ENCODE assay signal across 19 cellular contexts in the genomic region with DNA sequence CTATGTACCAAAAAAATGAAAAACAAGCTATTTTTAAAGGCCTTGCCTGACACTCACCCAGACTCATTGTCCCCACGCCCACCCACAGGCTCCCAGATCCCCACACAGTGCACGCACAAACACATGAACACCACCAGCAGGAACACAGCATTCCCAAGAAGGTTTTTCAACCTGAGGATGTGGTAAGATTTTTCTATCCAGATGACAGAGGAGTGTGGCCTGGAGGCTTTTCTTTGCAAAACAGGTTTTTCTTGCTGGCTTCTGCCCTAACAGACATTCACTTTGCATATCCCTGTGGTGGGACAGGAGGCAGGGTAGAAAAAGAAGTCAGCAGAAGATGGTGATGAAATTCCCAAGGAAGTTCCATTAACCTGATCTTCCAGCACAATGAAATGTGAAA.
DNase-seq lines count a peak whose midpoint lies in the region; ATAC-seq, FAIRE-seq and TF ChIP-seq lines count a peak whose summit lies in the region.
"Had no signal": no experiment of that assay in that cellular context is flagged by ENCODE, and none has a peak within 500 bp of the region (broad histone marks: within the 10 kb centered on the region; RNA-seq: fewer than 3 reads in every experiment).

No MANE protein-coding gene starts in this region.

- no peaks in the 10 kb centered on the region for H3K27me3 Mint-ChIP-seq in CD4-positive, alpha-beta memory T cell
- H3K27me3 Mint-ChIP-seq in activated CD4-positive, alpha-beta memory T cell treated with anti-CD3 and anti-CD28 coated beads, Interleukin-2, amount 10 ng/mL, durations not matched to agents 7 days and 5 days = no peaks in the 10 kb centered on the region
- H3K27me3 Mint-ChIP-seq: natural killer cell treated with Interleukin-12 subunit alpha and Interleukin-12 subunit beta and Interleukin-15 and Interleukin-18, amount 100 ng/mL, for 72 hours had no signal

- H3K27ac ChIP-seq in CD4-positive, alpha-beta memory T cell (ENCODE audit: low read depth, low read length) = no peak overlapping the region
- H3K27ac ChIP-seq in HUES48 (ENCODE audit: low read depth, low read length) = peak overlapping the region; percentile 85
- H3K27ac ChIP-seq: brain microvascular endothelial cell, SK-N-MC, upper lobe of left lung had no signal

- peak overlapping the region in 6 of 7 donors; percentile 8 to 68 (median 54) for H3K27ac Mint-ChIP-seq in CD4-positive, alpha-beta memory T cell
- H3K27ac Mint-ChIP-seq in activated CD4-positive, alpha-beta memory T cell treated with anti-CD3 and anti-CD28 coated beads, Interleukin-2, amount 10 ng/mL, durations not matched to agents 7 days and 5 days = no peak overlapping the region

- no peak for TF ChIP-seq CTCF in bronchial epithelial cell (IDR thresholded peaks at IDR 0.05; ENCODE audit: insufficient read depth, low read length, severe bottlenecking)

- FAIRE-seq in bronchial epithelial cell (lab: Jason Lieb, UNC) = peak; percentile 95
- FAIRE-seq: frontal cortex had no signal

- no peaks in the 10 kb centered on the region for H3K36me3 ChIP-seq in CD4-positive, alpha-beta memory T cell (ENCODE audit: insufficient read depth, low read length)
- H3K36me3 ChIP-seq in HUES48 (ENCODE audit: control insufficient read depth, insufficient read depth, low read length) = no peaks in the 10 kb centered on the region
- H3K36me3 ChIP-seq in bronchial epithelial cell (ENCODE audit: control insufficient read depth, insufficient read depth, low read length) = no peaks in the 10 kb centered on the region
- H3K36me3 ChIP-seq: brain microvascular endothelial cell, upper lobe of left lung had no signal

- H3K4me3 ChIP-seq in CD4-positive, alpha-beta memory T cell (ENCODE audit: low read length in 2 of 2) = no peak overlapping the region
- H3K4me3 ChIP-seq in HUES48 (ENCODE audit: low read depth, low read length) = peak overlapping the region; percentile 43; the same call in 1 of the 2 replicates
- no peak overlapping the region for H3K4me3 ChIP-seq in bronchial epithelial cell (ENCODE audit: low read depth, low read length)
- H3K4me3 ChIP-seq: SK-N-MC, upper lobe of left lung had no signal

- POLR2A ChIA-PET in CD4-positive, alpha-beta memory T cell (lab: Charles Lee; ENCODE audit: partially characterized antibody) = interaction anchor here (1.4 kb wide), 1 partner anchor 9 kb away, joined by 7 read pairs; no protein-coding TSS in a partner anchor
- POLR2A ChIA-PET in activated CD4-positive, alpha-beta memory T cell treated with anti-CD3 and anti-CD28 coated beads, Interleukin-2, amount 10 ng/mL, durations not matched to agents 7 days and 5 days (lab: Charles Lee) = interaction anchor here (1.5 to 2.5 kb wide), 2 partner anchors 27 to 95 kb away, joined by 4 to 5 read pairs; no protein-coding TSS in a partner anchor

- H3K9me3 Mint-ChIP-seq in CD4-positive, alpha-beta memory T cell = no peaks in the 10 kb centered on the region
- H3K9me3 Mint-ChIP-seq in activated CD4-positive, alpha-beta memory T cell treated with anti-CD3 and anti-CD28 coated beads, Interleukin-2, amount 10 ng/mL, durations not matched to agents 7 days and 5 days = no peaks in the 10 kb centered on the region
- H3K9me3 Mint-ChIP-seq: natural killer cell treated with Interleukin-12 subunit alpha and Interleukin-12 subunit beta and Interleukin-15 and Interleukin-18, amount 100 ng/mL, for 72 hours had no signal

- H3K4me3 Mint-ChIP-seq in CD4-positive, alpha-beta memory T cell = peak overlapping the region in 1 of 8 donors; percentile 13
- no peak overlapping the region for H3K4me3 Mint-ChIP-seq in activated CD4-positive, alpha-beta memory T cell treated with anti-CD3 and anti-CD28 coated beads, Interleukin-2, amount 10 ng/mL, durations not matched to agents 7 days and 5 days
- H3K4me3 Mint-ChIP-seq: natural killer cell treated with Interleukin-12 subunit alpha and Interleukin-12 subunit beta and Interleukin-15 and Interleukin-18, amount 100 ng/mL, for 72 hours had no signal

- CTCF ChIA-PET in CD4-positive, alpha-beta memory T cell (lab: Charles Lee; ENCODE audit: partially characterized antibody) = interaction anchor here (1.1 to 1.7 kb wide), 2 partner anchors 89 to 94 kb away, joined by 3 read pairs; no protein-coding TSS in a partner anchor
- CTCF ChIA-PET in activated CD4-positive, alpha-beta memory T cell treated with anti-CD3 and anti-CD28 coated beads, Interleukin-2, amount 10 ng/mL, durations not matched to agents 7 days and 5 days (lab: Charles Lee) = no interaction called here

- H3K9me3 ChIP-seq in CD4-positive, alpha-beta memory T cell (ENCODE audit: control insufficient read depth in 1 of 2, low read length in 2 of 2) = no peaks in the 10 kb centered on the region
- no peaks in the 10 kb centered on the region for H3K9me3 ChIP-seq in HUES48 (ENCODE audit: control insufficient read depth, insufficient read depth, low read length)
- H3K9me3 ChIP-seq: upper lobe of left lung had no signal

- no peaks in the 10 kb centered on the region for H3K27me3 ChIP-seq in CD4-positive, alpha-beta memory T cell (ENCODE audit: insufficient read depth, low read length)
- no peaks in the 10 kb centered on the region for H3K27me3 ChIP-seq in HUES48 (ENCODE audit: control insufficient read depth, insufficient read depth, low read length)
- no peaks in the 10 kb centered on the region for H3K27me3 ChIP-seq in bronchial epithelial cell (ENCODE audit: control insufficient read depth, insufficient read depth, low read length)
- H3K27me3 ChIP-seq: brain microvascular endothelial cell, upper lobe of left lung had no signal

- H3K9ac ChIP-seq in HUES48 (ENCODE audit: low read depth, low read length) = peak overlapping the region; percentile 42; the same call in 1 of the 2 replicates

- peaks cover 7 to 22% of the 10 kb centered on the region in 2 donors for H3K36me3 Mint-ChIP-seq in CD4-positive, alpha-beta memory T cell
- peaks cover 11% of the 10 kb centered on the region for H3K36me3 Mint-ChIP-seq in activated CD4-positive, alpha-beta memory T cell treated with anti-CD3 and anti-CD28 coated beads, Interleukin-2, amount 10 ng/mL, durations not matched to agents 7 days and 5 days (ENCODE audit: low read depth)
- H3K36me3 Mint-ChIP-seq: natural killer cell treated with Interleukin-12 subunit alpha and Interleukin-12 subunit beta and Interleukin-15 and Interleukin-18, amount 100 ng/mL, for 72 hours had no signal

- DNase-seq in CD4-positive, alpha-beta memory T cell = no peak
- DNase-seq in bronchial epithelial cell (ENCODE audit: low read depth) (peak; percentile 93), kidney tubule cell (ENCODE audit: low spot score) (peak; percentile 45), NCI-H146 (lab: John Stamatoyannopoulos, UW) (no peak), NCI-H226 (no peak)
- no peak for DNase-seq in activated CD4-positive, alpha-beta memory T cell treated with anti-CD3 and anti-CD28 coated beads, Interleukin-2, amount 10 ng/mL, durations not matched to agents 7 days and 5 days
- DNase-seq: activated effector memory CD4-positive, alpha-beta T cell treated with anti-CD3 and anti-CD28 coated beads, Interleukin-2, amount 50 U/mL, for 16 hours; brain microvascular endothelial cell; effector CD4-positive, alpha-beta T cell; left ventricle myocardium superior; NCI-H187 treated with DMSO at 0.1 percent for 48 hours; retina; stimulated activated CD4-positive, alpha-beta T cell treated with anti-CD3 and anti-CD28 coated beads, Interleukin-1b, Interleukin-23, amount 100 ng/mL, for 48 hours; upper lobe of left lung had no signal

- intact Hi-C loops in CD4-positive, alpha-beta memory T cell (cut with micrococcal nuclease) = no loop called here

- H3K4me1 ChIP-seq in CD4-positive, alpha-beta memory T cell (ENCODE audit: insufficient read depth, low read length) = peaks cover 56% of the 10 kb centered on the region
- peaks cover 29% of the 10 kb centered on the region for H3K4me1 ChIP-seq in HUES48 (ENCODE audit: control insufficient read depth, insufficient read depth, low read length)
- H3K4me1 ChIP-seq: upper lobe of left lung had no signal

- H3K4me1 Mint-ChIP-seq in CD4-positive, alpha-beta memory T cell = peaks cover 43 to 74% (median 63%) of the 10 kb centered on the region in 4 donors
- peaks cover 24% of the 10 kb centered on the region for H3K4me1 Mint-ChIP-seq in activated CD4-positive, alpha-beta memory T cell treated with anti-CD3 and anti-CD28 coated beads, Interleukin-2, amount 10 ng/mL, durations not matched to agents 7 days and 5 days

- ATAC-seq in GM21447 (IDR thresholded peaks at IDR 0.05; ENCODE audit: unreplicated experiment) = no peak
- ATAC-seq: left ventricle myocardium superior; natural killer cell treated with Interleukin-12 subunit alpha and Interleukin-12 subunit beta and Interleukin-15 and Interleukin-18, amount 100 ng/mL, for 72 hours had no signal

Comparison
In these comparisons a context has a peak if more than half of its experiments do, and no peak if none do; other contexts are left out.
1. DNase-seq: peak in bronchial epithelial cell (single experiment) and kidney tubule cell (single experiment); none in CD4-positive, alpha-beta memory T cell (0 of 5), NCI-H146 (single experiment), activated CD4-positive, alpha-beta memory T cell treated with anti-CD3 and anti-CD28 coated beads, Interleukin-2, amount 10 ng/mL, durations not matched to agents 7 days and 5 days (single experiment) and NCI-H226 (single experiment).